11 cellular contexts compared by ENCODE assay signal in the genomic region with DNA sequence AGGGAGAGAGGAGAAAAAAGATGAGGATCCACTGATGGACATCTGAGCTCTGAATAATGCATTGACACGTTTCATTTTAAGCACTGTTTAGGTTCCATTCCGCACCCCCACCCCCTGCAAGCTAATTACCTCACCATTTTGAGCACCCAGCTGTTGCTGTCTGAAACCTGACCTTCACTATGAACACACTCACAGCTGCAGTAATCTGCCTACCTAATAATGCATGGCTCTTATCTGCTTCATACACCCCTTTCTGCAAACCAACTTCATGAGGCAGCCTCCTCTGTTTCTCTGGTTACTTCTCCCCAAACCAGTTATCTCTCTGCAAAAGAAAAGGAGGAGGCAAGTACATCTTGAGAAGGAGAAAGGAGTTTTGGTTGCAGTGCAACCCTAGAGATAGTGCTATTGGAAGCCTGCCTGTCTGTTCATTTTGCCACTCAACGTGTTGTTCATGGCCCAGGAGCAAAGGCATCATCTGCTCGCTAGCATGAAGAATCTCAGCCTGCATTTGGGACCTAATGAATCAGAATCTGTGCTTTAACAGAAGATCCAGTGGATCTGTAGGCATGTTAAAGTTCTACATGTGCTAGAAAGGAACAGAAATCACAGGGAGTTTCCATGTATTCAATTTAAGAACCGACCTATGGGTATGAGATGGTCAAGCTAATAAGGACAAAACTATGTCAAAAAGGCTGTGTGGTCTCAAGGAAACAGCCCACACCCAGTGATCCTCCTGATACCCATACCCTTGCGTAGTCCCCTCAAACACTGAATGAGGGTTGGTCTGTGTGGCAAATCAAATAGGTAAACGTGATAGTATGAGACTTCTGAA.
A peak's percentile ranks its signal among the peaks of the same experiment; 100 is the strongest.
DNase-seq lines count a peak whose midpoint lies in the region; ATAC-seq and TF ChIP-seq lines count a peak whose summit lies in the region.
"Had no signal": no experiment of that assay in that cellular context is flagged by ENCODE, and none has a peak within 500 bp of the region (broad histone marks: within the 10 kb centered on the region; RNA-seq: fewer than 3 reads in every experiment).

No MANE protein-coding gene starts in this region.

- no peak overlapping the region for H3K27ac Mint-ChIP-seq in CD4-positive, alpha-beta T cell
- H3K27ac Mint-ChIP-seq: activated CD8-positive, alpha-beta T cell treated with anti-CD3 and anti-CD28 coated beads for 36 hours had no signal

- no peaks in the 10 kb centered on the region for H3K9me3 ChIP-seq in right atrium auricular region
- no peaks in the 10 kb centered on the region for H3K9me3 ChIP-seq in OCI-LY3 (ENCODE audit: insufficient read depth, low read length)
- H3K9me3 ChIP-seq in CD4-positive, alpha-beta T cell (ENCODE audit: control insufficient read depth, low read length), result no peaks in the 10 kb centered on the region
- H3K9me3 ChIP-seq: BLaER1 had no signal

- H3K36me3 Mint-ChIP-seq in CD4-positive, alpha-beta T cell (ENCODE audit: low read depth), result no peaks in the 10 kb centered on the region

- ATAC-seq in left ventricle myocardium superior (no peak), HG03108 (IDR thresholded peaks at IDR 0.05; ENCODE audit: unreplicated experiment) (peak; percentile 9), GM21390 (IDR thresholded peaks at IDR 0.05; ENCODE audit: unreplicated experiment) (no peak)
- no peak for ATAC-seq in CD4-positive, alpha-beta T cell (ENCODE audit: poor library complexity)

- TF ChIP-seq CTCF in right atrium auricular region (IDR thresholded peaks at IDR 0.05) (no peak), OCI-LY3 (IDR thresholded peaks at IDR 0.05; ENCODE audit: low read depth, low read length) (no peak)
- TF ChIP-seq CTCF in CD4-positive, alpha-beta T cell (IDR thresholded peaks at IDR 0.05), result no peak

- H3K36me3 ChIP-seq in right atrium auricular region (no peaks in the 10 kb centered on the region), OCI-LY3 (replicated peaks; ENCODE audit: low read depth, low read length) (no peaks in the 10 kb centered on the region)
- H3K36me3 ChIP-seq: BLaER1 had no signal

- H3K9ac ChIP-seq in OCI-LY3 (ENCODE audit: low read length), result no peak overlapping the region
- H3K9ac ChIP-seq: BLaER1 had no signal

- no peak overlapping the region for H3K4me2 ChIP-seq in OCI-LY3 (ENCODE audit: low read length)
- H3K4me2 ChIP-seq: BLaER1 had no signal

- POLR2A ChIA-PET in CD4-positive, alpha-beta T cell (lab: Charles Lee), result no interaction called here

- H4K20me1 ChIP-seq in OCI-LY3 (ENCODE audit: insufficient read depth, low read length), result no peaks in the 10 kb centered on the region
- H4K20me1 ChIP-seq: BLaER1 had no signal

- CTCF ChIA-PET in CD4-positive, alpha-beta T cell (lab: Charles Lee), result no interaction called here

- intact Hi-C loops in left ventricle myocardium superior (cut with micrococcal nuclease), result no loop called here
- intact Hi-C loops in CD4-positive, alpha-beta T cell (cut with DNase I, micrococcal nuclease), result no loop called here

- no peak for DNase-seq in right atrium auricular region (ENCODE audit: low spot score)
- no peak for DNase-seq in left ventricle myocardium superior
- no peak for DNase-seq in AG08396 (ENCODE audit: low spot score)
- DNase-seq in HT-29 (ENCODE audit: low spot score), result no peak
- no peak for DNase-seq in CD4-positive, alpha-beta T cell
- DNase-seq: activated CD8-positive, alpha-beta T cell treated with anti-CD3 and anti-CD28 coated beads for 36 hours had no signal

- peak overlapping the region; percentile 39; the same call in 1 of the 2 replicates for H2AFZ ChIP-seq in OCI-LY3 (ENCODE audit: low read depth, low read length)

- H3K4me3 Mint-ChIP-seq in CD4-positive, alpha-beta T cell, result no peak overlapping the region
- H3K4me3 Mint-ChIP-seq: activated CD8-positive, alpha-beta T cell treated with anti-CD3 and anti-CD28 coated beads for 36 hours; brain had no signal

- H3K27me3 ChIP-seq in right atrium auricular region (no peaks in the 10 kb centered on the region), OCI-LY3 (ENCODE audit: low read depth, low read length) (no peaks in the 10 kb centered on the region)
- no peaks in the 10 kb centered on the region for H3K27me3 ChIP-seq in CD4-positive, alpha-beta T cell (ENCODE audit: control insufficient read depth, insufficient read depth, low read length)
- H3K27me3 ChIP-seq: BLaER1 had no signal

- H3K27me3 Mint-ChIP-seq in CD4-positive, alpha-beta T cell, result peaks cover 5% of the 10 kb centered on the region
- H3K27me3 Mint-ChIP-seq: activated CD8-positive, alpha-beta T cell treated with anti-CD3 and anti-CD28 coated beads for 36 hours; brain had no signal

- H3K4me1 Mint-ChIP-seq in CD4-positive, alpha-beta T cell (ENCODE audit: low read depth), result no peaks in the 10 kb centered on the region

- H3K4me3 ChIP-seq in right atrium auricular region, result no peak overlapping the region
- no peak overlapping the region for H3K4me3 ChIP-seq in OCI-LY3 (ENCODE audit: low read length)
- H3K4me3 ChIP-seq: BLaER1 had no signal

- H3K79me2 ChIP-seq in OCI-LY3 (ENCODE audit: low read length), result no peaks in the 10 kb centered on the region

- H3K4me1 ChIP-seq in right atrium auricular region (peaks cover 0 to 22% of the 10 kb centered on the region in 2 donors), OCI-LY3 (ENCODE audit: low read length) (peaks cover 16% of the 10 kb centered on the region)
- H3K4me1 ChIP-seq: BLaER1 had no signal

- peaks cover 1% of the 10 kb centered on the region for H3K9me3 Mint-ChIP-seq in CD4-positive, alpha-beta T cell
- H3K9me3 Mint-ChIP-seq: activated CD8-positive, alpha-beta T cell treated with anti-CD3 and anti-CD28 coated beads for 36 hours had no signal

- H3K27ac ChIP-seq in right atrium auricular region (peak overlapping the region; percentile 20 to 26), OCI-LY3 (ENCODE audit: low read length) (no peak overlapping the region)
- H3K27ac ChIP-seq in CD4-positive, alpha-beta T cell (ENCODE audit: low read depth, low read length), result no peak overlapping the region
- H3K27ac ChIP-seq: BLaER1 had no signal

Comparison
In these comparisons a context has a peak if more than half of its experiments do, and no peak if none do; other contexts are left out.
1. H3K27ac ChIP-seq: peak in right atrium auricular region (2 of 2); none in OCI-LY3 (single experiment) and CD4-positive, alpha-beta T cell (single experiment).